Comparison of ENCODE assay signal across 2 cellular contexts in the genomic region with DNA sequence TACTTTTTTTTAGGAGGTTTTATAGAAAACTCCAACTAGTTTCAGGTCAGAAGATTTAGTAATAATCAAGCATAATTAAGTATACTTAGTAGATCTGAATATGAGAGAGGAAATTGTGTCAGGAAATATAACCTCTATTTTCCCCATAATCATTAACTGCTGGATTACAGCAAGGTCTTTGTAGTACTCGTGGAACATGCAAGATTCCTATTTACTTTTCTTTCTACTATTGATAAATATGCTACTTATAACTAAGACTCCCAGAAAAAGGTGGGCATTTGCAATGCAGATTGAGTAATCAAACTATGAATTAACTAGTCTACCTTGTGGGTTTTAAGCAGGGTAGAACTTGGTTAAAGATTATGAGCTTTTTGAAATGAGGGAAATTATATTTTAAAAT.
TF ChIP-seq lines count a peak whose summit lies in the region.

No MANE protein-coding gene starts in this region.

TF ChIP-seq in liver, 16 proteins besides CTCF, POLR2A, EP300 and RAD21 (continued from another document):
- TF ChIP-seq, protein P1, sequence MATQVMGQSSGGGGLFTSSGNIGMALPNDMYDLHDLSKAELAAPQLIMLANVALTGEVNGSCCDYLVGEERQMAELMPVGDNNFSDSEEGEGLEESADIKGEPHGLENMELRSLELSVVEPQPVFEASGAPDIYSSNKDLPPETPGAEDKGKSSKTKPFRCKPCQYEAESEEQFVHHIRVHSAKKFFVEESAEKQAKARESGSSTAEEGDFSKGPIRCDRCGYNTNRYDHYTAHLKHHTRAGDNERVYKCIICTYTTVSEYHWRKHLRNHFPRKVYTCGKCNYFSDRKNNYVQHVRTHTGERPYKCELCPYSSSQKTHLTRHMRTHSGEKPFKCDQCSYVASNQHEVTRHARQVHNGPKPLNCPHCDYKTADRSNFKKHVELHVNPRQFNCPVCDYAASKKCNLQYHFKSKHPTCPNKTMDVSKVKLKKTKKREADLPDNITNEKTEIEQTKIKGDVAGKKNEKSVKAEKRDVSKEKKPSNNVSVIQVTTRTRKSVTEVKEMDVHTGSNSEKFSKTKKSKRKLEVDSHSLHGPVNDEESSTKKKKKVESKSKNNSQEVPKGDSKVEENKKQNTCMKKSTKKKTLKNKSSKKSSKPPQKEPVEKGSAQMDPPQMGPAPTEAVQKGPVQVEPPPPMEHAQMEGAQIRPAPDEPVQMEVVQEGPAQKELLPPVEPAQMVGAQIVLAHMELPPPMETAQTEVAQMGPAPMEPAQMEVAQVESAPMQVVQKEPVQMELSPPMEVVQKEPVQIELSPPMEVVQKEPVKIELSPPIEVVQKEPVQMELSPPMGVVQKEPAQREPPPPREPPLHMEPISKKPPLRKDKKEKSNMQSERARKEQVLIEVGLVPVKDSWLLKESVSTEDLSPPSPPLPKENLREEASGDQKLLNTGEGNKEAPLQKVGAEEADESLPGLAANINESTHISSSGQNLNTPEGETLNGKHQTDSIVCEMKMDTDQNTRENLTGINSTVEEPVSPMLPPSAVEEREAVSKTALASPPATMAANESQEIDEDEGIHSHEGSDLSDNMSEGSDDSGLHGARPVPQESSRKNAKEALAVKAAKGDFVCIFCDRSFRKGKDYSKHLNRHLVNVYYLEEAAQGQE (IDR thresholded peaks at IDR 0.05): no peak
- TF ChIP-seq GABPA (IDR thresholded peaks at IDR 0.05 in 1 of 2, conservative IDR thresholded peaks at IDR 0.05 in 1 of 2) (no peak), ATF3 (IDR thresholded peaks at IDR 0.05) (no peak), SP1 (IDR thresholded peaks at IDR 0.05) (no peak), FOXA2 (IDR thresholded peaks at IDR 0.05) (peak; percentile 65), MAX (IDR thresholded peaks at IDR 0.05) (no peak)
- TF ChIP-seq, protein P2, sequence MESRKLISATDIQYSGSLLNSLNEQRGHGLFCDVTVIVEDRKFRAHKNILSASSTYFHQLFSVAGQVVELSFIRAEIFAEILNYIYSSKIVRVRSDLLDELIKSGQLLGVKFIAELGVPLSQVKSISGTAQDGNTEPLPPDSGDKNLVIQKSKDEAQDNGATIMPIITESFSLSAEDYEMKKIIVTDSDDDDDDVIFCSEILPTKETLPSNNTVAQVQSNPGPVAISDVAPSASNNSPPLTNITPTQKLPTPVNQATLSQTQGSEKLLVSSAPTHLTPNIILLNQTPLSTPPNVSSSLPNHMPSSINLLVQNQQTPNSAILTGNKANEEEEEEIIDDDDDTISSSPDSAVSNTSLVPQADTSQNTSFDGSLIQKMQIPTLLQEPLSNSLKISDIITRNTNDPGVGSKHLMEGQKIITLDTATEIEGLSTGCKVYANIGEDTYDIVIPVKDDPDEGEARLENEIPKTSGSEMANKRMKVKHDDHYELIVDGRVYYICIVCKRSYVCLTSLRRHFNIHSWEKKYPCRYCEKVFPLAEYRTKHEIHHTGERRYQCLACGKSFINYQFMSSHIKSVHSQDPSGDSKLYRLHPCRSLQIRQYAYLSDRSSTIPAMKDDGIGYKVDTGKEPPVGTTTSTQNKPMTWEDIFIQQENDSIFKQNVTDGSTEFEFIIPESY (IDR thresholded peaks at IDR 0.05): no peak

TF ChIP-seq in HepG2, 621 proteins besides CTCF, POLR2A, EP300 and RAD21 (continued from another document):
- TF ChIP-seq BCLAF1 (IDR thresholded peaks at IDR 0.05): no peak
- TF ChIP-seq NFKB2 (CRISPR knock-in tag; IDR thresholded peaks at IDR 0.05; ENCODE audit: borderline replicate concordance): no peak
- no peak for TF ChIP-seq ZNF367 (CRISPR knock-in tag; IDR thresholded peaks at IDR 0.05; ENCODE audit: borderline replicate concordance)
- TF ChIP-seq ZNF430 (CRISPR knock-in tag; IDR thresholded peaks at IDR 0.05): no peak
- TF ChIP-seq ZNF672 (CRISPR knock-in tag; IDR thresholded peaks at IDR 0.05): no peak
- TF ChIP-seq TOE1 (CRISPR knock-in tag; IDR thresholded peaks at IDR 0.05): no peak
